In the genomic region with DNA sequence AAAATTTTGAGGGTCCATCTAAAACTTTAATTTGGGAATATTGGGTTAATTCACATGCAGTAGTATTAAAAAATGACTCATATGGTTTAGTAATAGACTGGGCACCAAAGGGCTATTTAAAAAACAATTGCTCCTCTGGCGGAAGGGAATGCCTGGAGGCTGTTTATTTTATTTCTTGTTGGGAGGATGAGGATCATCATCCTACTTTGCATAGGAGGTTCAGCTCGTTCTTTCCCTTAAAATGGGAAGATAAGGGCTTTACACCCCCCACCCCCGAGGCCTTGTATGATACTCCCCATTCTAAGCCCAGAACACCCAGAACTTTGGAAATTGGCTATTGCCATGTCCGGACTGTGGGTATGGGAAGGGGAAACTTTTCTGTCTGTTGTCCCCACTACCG, we compare ENCODE assay signal across 19 cellular contexts. TPM values are rescaled to one million over a fixed set of nuclear protein-coding genes. Genes with fewer than 3 reads are reported as not detected.
"Had no signal": no experiment of that assay in that cellular context is flagged by ENCODE, and none has a peak within 500 bp of the region (broad histone marks: within the 10 kb centered on the region; RNA-seq: fewer than 3 reads in every experiment).

No MANE protein-coding gene starts in this region.

RNA-seq across cellular contexts. Expression of gene ALDH3B2, which starts 29.3 kb away (rescaled TPM):
- total RNA-seq: activated CD4-positive, alpha-beta memory T cell treated with anti-CD3 and anti-CD28 coated beads for 36 hours; activated CD4-positive, alpha-beta T cell treated with anti-CD3 and anti-CD28 coated beads for 36 hours; activated CD4-positive, alpha-beta T cell treated with anti-CD3 and anti-CD28 coated beads, Interleukin-2, amount 10 ng/mL, durations not matched to agents 24 days and 14 days; activated CD8-positive, alpha-beta memory T cell treated with anti-CD3 and anti-CD28 coated beads for 36 hours; activated CD8-positive, alpha-beta memory T cell treated with anti-CD3 and anti-CD28 coated beads, Interleukin-2, amount 10 ng/mL, durations not matched to agents 7 days and 5 days; activated CD8-positive, alpha-beta T cell treated with anti-CD3 and anti-CD28 coated beads, Interleukin-2, amount 10 ng/mL, durations not matched to agents 7 days and 5 days; activated naive CD4-positive, alpha-beta T cell treated with anti-CD3 and anti-CD28 coated beads for 36 hours; activated naive CD8-positive, alpha-beta T cell treated with anti-CD3 and anti-CD28 coated beads for 36 hours; activated T-helper 1 cell treated with anti-CD3 and anti-CD28 coated beads, Interleukin-12 subunit alpha, Interleukin-12 subunit beta, Interleukin-2, Interleukin-4 antibody, amounts not matched to agents 30 ng/mL and 10 ng/mL and 1 ng/mL, durations not matched to agents 14 hours and 24 hours and 36 hours; activated T-helper 2 cell treated with anti-CD3 and anti-CD28 coated beads, Interferon-gamma antibody, Interleukin-2, Interleukin-4, amounts not matched to agents 10 μg/mL and 5 μg/mL and 100 μg/mL, durations not matched to agents 14 hours and 24 hours and 36 hours; adrenal gland; aorta; body of pancreas; cardiac muscle cell; dermis microvascular lymphatic vessel endothelial cell; esophagus muscularis mucosa; gastrocnemius medialis; heart left ventricle had no signal
- polyA plus RNA-seq: cardiac muscle cell, heart left ventricle had no signal

RNA-seq across cellular contexts. Expression of gene ACY3, which starts 53.2 kb away (rescaled TPM):
- total RNA-seq: activated CD4-positive, alpha-beta T cell treated with anti-CD3 and anti-CD28 coated beads, Interleukin-2, amount 10 ng/mL, durations not matched to agents 24 days and 14 days; activated naive CD4-positive, alpha-beta T cell treated with anti-CD3 and anti-CD28 coated beads for 36 hours; activated T-helper 1 cell treated with anti-CD3 and anti-CD28 coated beads, Interleukin-12 subunit alpha, Interleukin-12 subunit beta, Interleukin-2, Interleukin-4 antibody, amounts not matched to agents 30 ng/mL and 10 ng/mL and 1 ng/mL, durations not matched to agents 14 hours and 24 hours and 36 hours; adrenal gland; aorta; cardiac muscle cell; dermis microvascular lymphatic vessel endothelial cell; esophagus muscularis mucosa; foreskin keratinocyte; gastrocnemius medialis; heart left ventricle had no signal
- polyA plus RNA-seq: cardiac muscle cell, foreskin keratinocyte, heart left ventricle had no signal
